ENCODE assay signal across 9 cellular contexts in the genomic region with DNA sequence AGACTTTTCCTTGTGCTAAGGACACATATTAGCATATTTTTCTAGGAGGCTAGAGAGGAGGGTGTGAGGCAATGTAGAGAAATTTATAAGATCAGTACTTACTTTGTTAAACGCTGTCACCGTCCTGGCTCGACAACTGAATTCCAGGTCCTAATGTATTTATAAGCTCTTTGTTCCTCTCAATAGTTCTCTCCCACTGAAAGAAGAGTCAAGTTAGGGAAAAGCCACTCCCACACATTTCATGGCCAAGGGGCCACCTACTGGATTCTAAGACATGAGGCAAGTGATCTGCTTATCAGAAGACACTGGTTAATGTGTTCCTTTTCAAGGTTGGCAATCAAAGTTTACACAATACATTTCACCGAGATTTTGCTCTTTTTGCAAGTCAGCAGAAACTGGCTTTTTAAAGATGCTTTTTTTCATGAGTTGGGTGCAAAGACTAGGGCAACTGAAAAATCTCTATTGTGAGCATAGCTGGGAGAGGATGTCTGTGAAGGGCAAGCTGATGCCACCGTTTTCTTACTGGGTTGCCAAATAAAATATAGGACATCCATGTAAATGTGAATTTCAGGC. TPM values are rescaled to one million over a fixed set of nuclear protein-coding genes. Genes with fewer than 3 reads are reported as not detected.
DNase-seq lines count a peak whose midpoint lies in the region; ATAC-seq, FAIRE-seq and TF ChIP-seq lines count a peak whose summit lies in the region.
"Not testable (repeated sequence)": the region's sequence is repeated elsewhere in the genome, so short reads cannot be mapped to it uniquely, and the experiment has no call there.
"Had no signal": no experiment of that assay in that cellular context is flagged by ENCODE, and none has a peak within 500 bp of the region (broad histone marks: within the 10 kb centered on the region; RNA-seq: fewer than 3 reads in every experiment).

A gene (minus strand): TSS at position 134 of the 573 bp plus-strand sequence. CDS start 4,549 bp downstream, outside the sequence.

- H2BK15ac ChIP-seq in H1 (ENCODE audit: low read length) = not testable (repeated sequence)

- not testable (repeated sequence) for H3K4me3 Mint-ChIP-seq in WTC11

- not testable (repeated sequence) for H3K18ac ChIP-seq in H1 (ENCODE audit: extremely low read depth, low read length)

- H3K27ac Mint-ChIP-seq in WTC11 = not testable (repeated sequence)

- TF ChIP-seq CTCF in HCT116 (IDR thresholded peaks at IDR 0.05 in 2 of 3, conservative IDR thresholded peaks at IDR 0.05 in 1 of 3; ENCODE audit: borderline replicate concordance in 1 of 3, insufficient read depth in 1 of 3, low read depth in 2 of 3, low read length in 2 of 3) = 0 out of 6 replicates have a peak, but pooled peaks of 2 of the 3 experiments have one; percentile 2 to 7
- TF ChIP-seq CTCF in WTC11 (IDR thresholded peaks at IDR 0.05); H1 (IDR thresholded peaks at IDR 0.05; ENCODE audit: control extremely low read depth in 1 of 3, insufficient read depth in 1 of 3, low read depth in 1 of 3, low read length in 3 of 3); lower lobe of right lung (IDR thresholded peaks at IDR 0.05); ovary (IDR thresholded peaks at IDR 0.05); testis (IDR thresholded peaks at IDR 0.05): not testable (repeated sequence)

- H3K36me3 Mint-ChIP-seq in WTC11 = not testable (repeated sequence)

- not testable (repeated sequence) for H3K9me2 ChIP-seq in HCT116 (ENCODE audit: insufficient read depth)

- H3K23me2 ChIP-seq in H1 (ENCODE audit: low read depth, low read length) = not testable (repeated sequence)

- H2BK12ac ChIP-seq in H1 (ENCODE audit: low read depth, low read length) = not testable (repeated sequence)

- H4K91ac ChIP-seq in H1 (replicated peaks; ENCODE audit: insufficient read length, low read length) = not testable (repeated sequence)

- not testable (repeated sequence) for H3K4me2 ChIP-seq in HCT116 (ENCODE audit: low read length); H1 (ENCODE audit: insufficient read depth in 1 of 2, low read depth in 2 of 2, low read length in 2 of 2)

- H3K4me3 ChIP-seq in HCT116 (replicated peaks in 1 of 2; ENCODE audit: low read depth in 1 of 2, low read length in 2 of 2); H1 (ENCODE audit: extremely low read depth in 1 of 4, insufficient read depth in 2 of 4, low read depth in 3 of 4, low read length in 4 of 4); lower lobe of right lung; ovary: not testable (repeated sequence)
- peak within 1 kb of the TSS; percentile 31 to 58 for H3K4me3 ChIP-seq in testis

- TF ChIP-seq RAD21 in HCT116 (IDR thresholded peaks at IDR 0.05; ENCODE audit: low read depth) = not testable (repeated sequence)
- peak; percentile 36 to 38; a peak in 3 of 4 replicates for TF ChIP-seq RAD21 in H1 (IDR thresholded peaks at IDR 0.05 in 1 of 2, conservative IDR thresholded peaks at IDR 0.05 in 1 of 2; ENCODE audit: low read depth in 2 of 2, low read length in 2 of 2)

- not testable (repeated sequence) for H3K27me3 Mint-ChIP-seq in WTC11 (ENCODE audit: low read depth)

- not testable (repeated sequence) for H2BK5ac ChIP-seq in H1 (ENCODE audit: low read depth, low read length)

- H3K4ac ChIP-seq in H1 (replicated peaks; ENCODE audit: insufficient read length, low read depth, low read length) = not testable (repeated sequence)

- CTCF ChIA-PET in HCT116 (lab: Charles Lee) = interaction anchor here (1.0 to 1.4 kb wide), 2 partner anchors 41 to 78 kb away, joined by 3 to 9 read pairs; a partner anchor contains a TSS
- CTCF ChIA-PET in WTC11 (lab: Charles Lee) = interaction anchor here (0.8 to 1.5 kb wide), 3 partner anchors 17 to 79 kb away, joined by 3 to 35 read pairs (median 7); a partner anchor contains a TSS
- CTCF ChIA-PET in H1 (lab: Charles Lee; ENCODE audit: partially characterized antibody) = interaction anchor here (0.9 to 2.6 kb wide), 3 partner anchors 41 to 134 kb away, joined by 3 to 10 read pairs (median 5); a partner anchor contains a TSS

- not testable (repeated sequence) for H2BK20ac ChIP-seq in H1 (ENCODE audit: low read length)

- TF ChIP-seq POLR2A in HCT116 (IDR thresholded peaks at IDR 0.05; ENCODE audit: borderline replicate concordance, extremely low read depth, insufficient read depth, insufficient read length); H1 (IDR thresholded peaks at IDR 0.05; ENCODE audit: control extremely low read depth in 1 of 2, low read depth in 2 of 2, low read length in 2 of 2); ovary (IDR thresholded peaks at IDR 0.05); testis (IDR thresholded peaks at IDR 0.05): not testable (repeated sequence)

- TF ChIP-seq EP300 in H1 (IDR thresholded peaks at IDR 0.05; ENCODE audit: borderline replicate concordance in 1 of 2, low read depth in 2 of 2, low read length in 2 of 2); ovary (IDR thresholded peaks at IDR 0.05): not testable (repeated sequence)

- not testable (repeated sequence) for H3K9me3 ChIP-seq in HCT116 (ENCODE audit: control insufficient read depth in 1 of 2, insufficient read depth in 1 of 2, low read depth in 1 of 2, low read length in 2 of 2); H1 (ENCODE audit: insufficient read depth in 2 of 2, low read depth in 1 of 2, low read length in 1 of 2); lower lobe of right lung; ovary; testis

- H3K4me1 Mint-ChIP-seq in WTC11 = not testable (repeated sequence)

- H3K4me1 ChIP-seq in HCT116 (ENCODE audit: control insufficient read depth in 1 of 2, insufficient read depth in 2 of 2, low read length in 2 of 2); H1 (replicated peaks in 1 of 4; ENCODE audit: control insufficient read depth in 3 of 4, insufficient read depth in 4 of 4, low read length in 3 of 4); lower lobe of right lung; ovary (ENCODE audit: insufficient read depth); testis: not testable (repeated sequence)

- RAD21 ChIA-PET in HCT116 (lab: Charles Lee; ENCODE audit: low non-redundant PET in 1 of 2, low total read pairs in 2 of 2, uncharacterized antibody in 2 of 2, unreplicated experiment in 2 of 2) = interaction anchor here in 1 of 2 experiments (0.7 kb wide), 1 partner anchor 41 kb away, joined by 3 read pairs; a partner anchor contains a TSS

- H3K9ac ChIP-seq in HCT116 (ENCODE audit: low read length); H1 (replicated peaks in 1 of 4; ENCODE audit: extremely low read depth in 1 of 4, low read depth in 3 of 4, low read length in 3 of 4): not testable (repeated sequence)

- not testable (repeated sequence) for H2AFZ ChIP-seq in HCT116 (ENCODE audit: low read depth, low read length, poor library complexity, severe bottlenecking); H1 (ENCODE audit: low read length)

- not testable (repeated sequence) for H3K23ac ChIP-seq in H1 (ENCODE audit: insufficient read length)

- not testable (repeated sequence) for H2AK5ac ChIP-seq in H1 (ENCODE audit: low read depth, low read length)

- FAIRE-seq in H1 (lab: Jason Lieb, UNC) = not testable (repeated sequence)

- ATAC-seq in HCT116 = peak; percentile 58; the same call in 1 of the 2 replicates
- ATAC-seq in WTC11 = peak; percentile 84
- ATAC-seq in lower lobe of right lung = not testable (repeated sequence)

- not testable (repeated sequence) for BruUV-seq in HCT116 (replicated peaks; lab: Mats Ljungman, UMichigan)

- WGBS in H1 (ENCODE audit: extremely low coverage in 1 of 2, insufficient coverage in 1 of 2, insufficient read length in 1 of 2, insufficient replicate concordance in 2 of 2, low coverage in 1 of 2, low lambda C conversion rate in 2 of 2, missing lambda C conversion rate in 1 of 2), 2 experiments = 56% methylated on average over 5 of the region's 5 CpGs; no CpG with 5 or more reads in 1 of the 2 experiments
- WGBS in ovary, 3 donors = 12 to 22% (median 18%) methylated on average over 5 of the region's 5 CpGs
- WGBS in testis, 2 donors = 33 to 46% methylated on average over 5 of the region's 5 CpGs

- POLR2A ChIA-PET in HCT116 (lab: Charles Lee) = interaction anchor here (0.9 kb wide), 1 partner anchor 41 kb away, joined by 3 read pairs; a partner anchor contains a TSS
- POLR2A ChIA-PET in WTC11 (lab: Charles Lee) = interaction anchor here (0.7 to 0.9 kb wide), 2 partner anchors 41 to 343 kb away, joined by 3 read pairs; a partner anchor contains a TSS
- POLR2A ChIA-PET in H1 (lab: Charles Lee; ENCODE audit: partially characterized antibody) = not testable (repeated sequence)

- H2BK120ac ChIP-seq in H1 (replicated peaks; ENCODE audit: low read depth, low read length) = not testable (repeated sequence)

- H3K79me1 ChIP-seq in H1 (ENCODE audit: low read depth, low read length) = not testable (repeated sequence)

- intact Hi-C loops in HCT116 (cut with micrococcal nuclease); lower lobe of right lung (cut with DNase I); ovary (cut with DNase I): not testable (repeated sequence)
- intact Hi-C loops in testis (cut with DNase I; ENCODE audit: low total_unique reads) = loop anchor here (10.0 kb wide), 1 partner anchor 549 kb away; no protein-coding TSS in a partner anchor

- H3K14ac ChIP-seq in H1 (ENCODE audit: insufficient read length) = not testable (repeated sequence)

- H4K20me1 ChIP-seq in HCT116 (ENCODE audit: insufficient read depth); H1 (replicated peaks in 1 of 2; ENCODE audit: control insufficient read depth in 1 of 2, insufficient read depth in 2 of 2, low read length in 2 of 2): not testable (repeated sequence)

- not testable (repeated sequence) for H3K56ac ChIP-seq in H1 (replicated peaks; ENCODE audit: insufficient read length, low read depth, low read length)

- H3K27me3 ChIP-seq in HCT116 (ENCODE audit: insufficient read depth, low read length); H1 (replicated peaks in 1 of 4; ENCODE audit: control insufficient read depth in 3 of 4, extremely low read depth in 1 of 4, insufficient read depth in 3 of 4, low read length in 3 of 4); lower lobe of right lung (ENCODE audit: low read depth); ovary; testis: not testable (repeated sequence)

- H3K27ac ChIP-seq in HCT116 (ENCODE audit: low read depth, low read length); H1 (ENCODE audit: low read depth, low read length); lower lobe of right lung; ovary: not testable (repeated sequence)
- H3K27ac ChIP-seq in testis = peak within 1 kb of the TSS; percentile 24 to 63

- not testable (repeated sequence) for DNase-seq in HCT116 (ENCODE audit: low read depth, low spot score); WTC11 (ENCODE audit: low spot score); H1 (ENCODE audit: low read depth in 1 of 2, low spot score in 2 of 2); lower lobe of right lung; ovary
- DNase-seq in islet precursor cell (peak; percentile 4), testis (peak; percentile 79)

- H4K5ac ChIP-seq in H1 (ENCODE audit: insufficient read length, low read depth, low read length) = not testable (repeated sequence)

- not testable (repeated sequence) for H3K36me3 ChIP-seq in HCT116 (ENCODE audit: control insufficient read depth in 1 of 2, insufficient read depth in 2 of 2, low read length in 2 of 2); H1 (ENCODE audit: control insufficient read depth in 2 of 4, insufficient read depth in 4 of 4, low read length in 3 of 4); lower lobe of right lung; ovary; testis (ENCODE audit: low read depth, missing control alignments)

- H3K79me2 ChIP-seq in HCT116 (ENCODE audit: insufficient read depth, low read length); H1 (ENCODE audit: control insufficient read depth in 1 of 2, insufficient read depth in 2 of 2, low read length in 2 of 2): not testable (repeated sequence)

- H4K8ac ChIP-seq in H1 (ENCODE audit: extremely low read depth, insufficient read depth, low read length) = not testable (repeated sequence)

- H3K9me3 Mint-ChIP-seq in WTC11 = not testable (repeated sequence)

RNA-seq across cellular contexts. Expression of the gene that starts here (rescaled TPM):
- total RNA-seq in HCT116 (2021; ENCODE audit: unreplicated experiment) (0.57 TPM), WTC11 (2021) (0.48 to 0.90 TPM (median 0.89 TPM) in 3 replicates), lower lobe of right lung (22.2 TPM), ovary (100 to 1,000 TPM in 2 of 7 donors, 10 to 100 TPM in 3, 1 to 10 TPM in 2; 4.7 to 144 (median 19.2) TPM), testis (100 to 1,000 TPM; 307 to 349 TPM)
- not detected in 2 replicates for polyA plus RNA-seq in HCT116 (2012)
- not detected in 2 replicates for total RNA-seq in H1 (2021; fragmentation: NEBNext Ultra II Directional; extraction: Animal tissue kit (Norgen Biotek cat#: 25700))
- polyA plus RNA-seq in H1 (2011; rRNA removed) (0.08 TPM in 1 of 2 replicates, not detected in the other), ovary (1,000 to 10,000 TPM in 1 of 2 donors, 100 to 1,000 TPM in 1; 107 to 1,921 TPM), testis (ENCODE audit: insufficient read depth, low read depth, low replicate concordance) (577 TPM)
- not detected for polyA plus RNA-seq in H1 (2011; cell fraction: cytosol; rRNA removed)
- polyA plus RNA-seq in H1 (2011; cell fraction: nucleus; rRNA removed) = not detected
- polyA plus RNA-seq in H1 (2012, experiment 1 of 2) = 0.17 to 0.83 TPM (median 0.19 TPM) in 3 of 4 replicates, not detected in the other
- not detected for polyA plus RNA-seq in H1 (2012, experiment 2 of 2)
- 0.67 TPM for polyA plus RNA-seq in H1 (2013, experiment 1 of 2)
- 0.52 TPM for polyA plus RNA-seq in H1 (2013, experiment 2 of 2)
- polyA minus RNA-seq in H1 (2011; rRNA and poly(A)+ RNA removed) = not detected in 2 replicates
- polyA minus RNA-seq in H1 (2011; cell fraction: cytosol; rRNA and poly(A)+ RNA removed) = not detected
- not detected for polyA minus RNA-seq in H1 (2011; cell fraction: nucleus; rRNA and poly(A)+ RNA removed)
- total RNA-seq: CD4-positive, alpha-beta T cell had no signal
- polyA plus RNA-seq: GM12878 had no signal

Comparison
In these comparisons a context has a peak if more than half of its experiments do, and no peak if none do; other contexts are left out.
1. RNA of the gene that starts here (polyA plus RNA-seq): 107 to 1,921 TPM in ovary and 577 TPM in testis (single experiment); 0.08 to 0.83 TPM in H1; every median in the first group is over 10 times any median in the second.
2. Peak in ATAC-seq in HCT116; RNA of the gene not detected or under 1 TPM.
3. Peak in ATAC-seq in WTC11; RNA of the gene not detected or under 1 TPM.